ENCODE assay signal across 8 cellular contexts in genomic region chr1:113981962-113982931, GRCh38. TPM values are rescaled to one million over a fixed set of nuclear protein-coding genes. Genes with fewer than 3 reads are reported as not detected.
DNase-seq lines count a peak whose midpoint lies in the region; ATAC-seq, FAIRE-seq and TF ChIP-seq lines count a peak whose summit lies in the region.

No MANE protein-coding gene starts in this region.

- H3K4me3 ChIP-seq in BE2C (ENCODE audit: low read depth, low read length) (no peak overlapping the region), fibroblast of lung (replicated peaks in 1 of 4; ENCODE audit: control extremely low read depth in 1 of 4, insufficient read depth in 1 of 4, low read depth in 3 of 4, low read length in 4 of 4) (peak overlapping the region; percentile 31 to 52 (median 36)), osteoblast (ENCODE audit: insufficient read depth, low read length) (peak overlapping the region; percentile 60)

- no peak for TF ChIP-seq POLR2A in GM12891 (IDR thresholded peaks at IDR 0.05; ENCODE audit: low read depth, low read length)

- H3K27me3 ChIP-seq in BE2C (no peaks in the 10 kb centered on the region), fibroblast of lung (ENCODE audit: control insufficient read depth, insufficient read depth, low read length) (no peaks in the 10 kb centered on the region), osteoblast (ENCODE audit: insufficient read depth, low read length) (no peaks in the 10 kb centered on the region)

- no peak overlapping the region for H3K9ac ChIP-seq in fibroblast of lung (ENCODE audit: insufficient read depth, low read length)

- no peaks in the 10 kb centered on the region for H3K9me3 ChIP-seq in BE2C
- no peaks in the 10 kb centered on the region for H3K9me3 ChIP-seq in fibroblast of lung (ENCODE audit: control insufficient read depth, insufficient read depth, low read depth, low read length)
- H3K9me3 ChIP-seq in osteoblast (ENCODE audit: low read depth, low read length) = no peaks in the 10 kb centered on the region

- ATAC-seq in HG03442 (IDR thresholded peaks at IDR 0.05; ENCODE audit: unreplicated experiment) (no peak), GM19463 (IDR thresholded peaks at IDR 0.05; ENCODE audit: unreplicated experiment) (no peak), esophagus mucosa (no peak)

- H2AFZ ChIP-seq in fibroblast of lung (ENCODE audit: low read length) = peak overlapping the region; percentile 24
- peak overlapping the region; percentile 9 for H2AFZ ChIP-seq in osteoblast (ENCODE audit: low read length)

- H3K27ac ChIP-seq in fibroblast of lung (ENCODE audit: insufficient read depth, low read length) (peak overlapping the region; percentile 43), osteoblast (ENCODE audit: low read depth, low read length) (peak overlapping the region; percentile 38)

- no peak for FAIRE-seq in GM12891 (lab: Jason Lieb, UNC)

- TF ChIP-seq CTCF in BE2C (IDR thresholded peaks at IDR 0.05; ENCODE audit: low read depth, low read length) (no peak), fibroblast of lung (conservative IDR thresholded peaks at IDR 0.05 in 1 of 2, IDR thresholded peaks at IDR 0.05 in 1 of 2; ENCODE audit: low read depth in 1 of 2, low read length in 2 of 2) (no peak), osteoblast (IDR thresholded peaks at IDR 0.05; ENCODE audit: extremely low read depth, low read depth, low read length) (no peak)

- peaks cover 10% of the 10 kb centered on the region for H3K4me1 ChIP-seq in BE2C
- H3K4me1 ChIP-seq in fibroblast of lung (ENCODE audit: control insufficient read depth, extremely low read depth, insufficient read depth, low read length) = peaks cover 23% of the 10 kb centered on the region
- peaks cover 63% of the 10 kb centered on the region for H3K4me1 ChIP-seq in osteoblast (ENCODE audit: insufficient read depth, low read length)

- DNase-seq in BE2C (peak; percentile 28), fibroblast of lung (ENCODE audit: low read depth in 2 of 2) (peak; percentile 82 to 90), osteoblast (ENCODE audit: insufficient read length, low spot score, missing footprints) (peak; percentile 94), GM12891 (ENCODE audit: insufficient read length, low spot score) (no peak)

- no peaks in the 10 kb centered on the region for H3K36me3 ChIP-seq in BE2C
- peaks cover 5% of the 10 kb centered on the region for H3K36me3 ChIP-seq in fibroblast of lung (ENCODE audit: control insufficient read depth, insufficient read depth, low read length)
- peaks cover 3% of the 10 kb centered on the region for H3K36me3 ChIP-seq in osteoblast (ENCODE audit: insufficient read depth, low read length)

- H3K4me2 ChIP-seq in fibroblast of lung (ENCODE audit: extremely low read depth, insufficient read depth, low read length) = peak overlapping the region; percentile 97
- peak overlapping the region; percentile 74 for H3K4me2 ChIP-seq in osteoblast (ENCODE audit: insufficient read depth, low read length)

- H3K79me2 ChIP-seq in fibroblast of lung (ENCODE audit: control insufficient read depth, insufficient read depth, low read length) = peaks cover 6% of the 10 kb centered on the region
- peaks cover 12% of the 10 kb centered on the region for H3K79me2 ChIP-seq in osteoblast (ENCODE audit: insufficient read depth, low read length)

- H4K20me1 ChIP-seq in fibroblast of lung (ENCODE audit: control insufficient read depth, extremely low read depth, insufficient read depth, low read length) (no peaks in the 10 kb centered on the region), osteoblast (ENCODE audit: insufficient read depth, low read length) (no peaks in the 10 kb centered on the region)

TF ChIP-seq in PFSK-1, 5 proteins besides CTCF, POLR2A, EP300 and RAD21:
- TF ChIP-seq REST (IDR thresholded peaks at IDR 0.05; ENCODE audit: insufficient read depth in 1 of 2, low read depth in 2 of 2, low read length in 2 of 2) = 0 out of 4 replicates have a peak, but pooled peaks have one; percentile 9 to 20
- no peak for TF ChIP-seq TAF1 (IDR thresholded peaks at IDR 0.05; ENCODE audit: borderline replicate concordance, insufficient read depth, low read length)
- TF ChIP-seq POLR2AphosphoS5 (IDR thresholded peaks at IDR 0.05; ENCODE audit: low read depth, low read length) = no peak
- peak; percentile 90 for TF ChIP-seq FOXP2 (optimal IDR thresholded peaks at IDR 0.05; ENCODE audit: borderline replicate concordance, extremely low read depth, extremely low read length, insufficient read depth)

TF ChIP-seq in GM12891, 5 proteins besides CTCF, POLR2A, EP300 and RAD21:
- TF ChIP-seq PAX5 (IDR thresholded peaks at IDR 0.05; ENCODE audit: insufficient read depth, low read length, severe bottlenecking) = no peak
- TF ChIP-seq POLR2AphosphoS5 (IDR thresholded peaks at IDR 0.05; ENCODE audit: low read depth, low read length) = no peak
- no peak for TF ChIP-seq SPI1 (IDR thresholded peaks at IDR 0.05; ENCODE audit: low read depth, low read length)
- TF ChIP-seq TAF1 (IDR thresholded peaks at IDR 0.05; ENCODE audit: low read depth, low read length) = no peak
- TF ChIP-seq POU2F2 (IDR thresholded peaks at IDR 0.05; ENCODE audit: low read depth, low read length) = no peak

RNA-seq across cellular contexts. Expression of gene OLFML3, which starts 3.0 kb away (rescaled TPM):
- polyA plus RNA-seq in BE2C (2012; ENCODE audit: insufficient read depth, insufficient read length, low read depth) = 0.65 TPM
- 12.8 TPM for polyA plus RNA-seq in PFSK-1 (2012; ENCODE audit: insufficient read length, low read depth)
- total RNA-seq in fibroblast of lung (68.0 and 78.8 TPM in 2 replicates), osteoblast (359 and 418 TPM in 2 replicates), esophagus mucosa (1.6 TPM)
- 133 and 163 TPM in 2 replicates for polyA plus RNA-seq in fibroblast of lung
- 157 and 189 TPM in 2 replicates for polyA plus RNA-seq in fibroblast of lung (2012)
- polyA minus RNA-seq in fibroblast of lung (ENCODE audit: low replicate concordance) = 113 and 130 TPM in 2 replicates
- polyA plus RNA-seq in GM12891 (2012; ENCODE audit: low read depth, missing spikeins) = not detected

RNA-seq across cellular contexts. Expression of gene HIPK1, which starts 53.1 kb away (rescaled TPM):
- 27.5 TPM for polyA plus RNA-seq in BE2C (2012; ENCODE audit: insufficient read depth, insufficient read length, low read depth)
- 16.9 TPM for polyA plus RNA-seq in PFSK-1 (2012; ENCODE audit: insufficient read length, low read depth)
- total RNA-seq in fibroblast of lung = 18.2 and 19.8 TPM in 2 replicates
- polyA plus RNA-seq in fibroblast of lung = 24.5 and 28.5 TPM in 2 replicates
- 10.8 and 13.3 TPM in 2 replicates for polyA plus RNA-seq in fibroblast of lung (2012)
- 68.9 and 78.5 TPM in 2 replicates for polyA minus RNA-seq in fibroblast of lung (ENCODE audit: low replicate concordance)
- total RNA-seq in osteoblast = 22.7 and 23.9 TPM in 2 replicates
- 41.6 TPM for total RNA-seq in esophagus mucosa
- 7.6 TPM for polyA plus RNA-seq in GM12891 (2012; ENCODE audit: low read depth, missing spikeins)

Comparison
In these comparisons a context has a peak if more than half of its experiments do, and no peak if none do; other contexts are left out.
1. RNA of gene OLFML3, which starts 3.0 kb away (total RNA-seq): 359 to 418 TPM in osteoblast and 68.0 to 78.8 TPM in fibroblast of lung; 1.6 TPM in esophagus mucosa (single experiment); every median in the first group is over 10 times any median in the second.